In genomic region chr22:48303360-48303725, GRCh38 we compare ENCODE assay signal across 8 cellular contexts.
"Had no signal": no experiment of that assay in that cellular context is flagged by ENCODE, and none has a peak within 500 bp of the region (broad histone marks: within the 10 kb centered on the region; RNA-seq: fewer than 3 reads in every experiment).

No MANE protein-coding gene starts in this region.

- DNase-seq: GDM1, GF-D8 had no signal

- H3K4me3 ChIP-seq: GM12878 had no signal

- FAIRE-seq: G401.6, GM12878, GM12891, GM12892, GM18507, GM19239 had no signal

- ATAC-seq: GM12878 had no signal
